In genomic region chr16:87570938-87571867, GRCh38 we compare ENCODE assay signal across 1 cellular context.
TF ChIP-seq lines count a peak whose summit lies in the region.

No MANE protein-coding gene starts in this region.

TF ChIP-seq in HepG2, 621 proteins besides CTCF, POLR2A, EP300 and RAD21 (continued from another document and continues in another):
- TF ChIP-seq ARID4A (CRISPR knock-in tag; IDR thresholded peaks at IDR 0.05; ENCODE audit: borderline replicate concordance) (peak; percentile 68), ZGPAT (CRISPR knock-in tag; IDR thresholded peaks at IDR 0.05) (no peak), GABPB1 (CRISPR knock-in tag; IDR thresholded peaks at IDR 0.05) (peak; percentile 9; the same call in 1 of the 2 replicates), ZNF616 (CRISPR knock-in tag; IDR thresholded peaks at IDR 0.05; ENCODE audit: low read depth) (no peak), ZNF292 (CRISPR knock-in tag; IDR thresholded peaks at IDR 0.05; ENCODE audit: borderline replicate concordance, low read depth) (peak; percentile 53; the same call in 1 of the 2 replicates), HES4 (CRISPR knock-in tag; IDR thresholded peaks at IDR 0.05; ENCODE audit: borderline replicate concordance) (no peak), ZNF510 (CRISPR knock-in tag; IDR thresholded peaks at IDR 0.05; ENCODE audit: low read depth) (no peak), NCOA2 (CRISPR knock-in tag; IDR thresholded peaks at IDR 0.05) (0 out of 2 replicates have a peak, but pooled peaks have one; percentile 12), PHF20 (CRISPR knock-in tag; IDR thresholded peaks at IDR 0.05) (0 out of 2 replicates have a peak, but pooled peaks have one; percentile 20), ZNF878 (CRISPR knock-in tag; IDR thresholded peaks at IDR 0.05) (no peak), ATF1 (CRISPR knock-in tag; IDR thresholded peaks at IDR 0.05) (no peak), ZNF30 (CRISPR knock-in tag; IDR thresholded peaks at IDR 0.05) (peak; percentile 69; the same call in 1 of the 2 replicates), ZNF33B (CRISPR knock-in tag; IDR thresholded peaks at IDR 0.05) (no peak), ZSCAN29 (CRISPR knock-in tag; conservative IDR thresholded peaks at IDR 0.05) (0 out of 2 replicates have a peak, but pooled peaks have one; percentile 30), EZH2 (conservative IDR thresholded peaks at IDR 0.05; ENCODE audit: low read depth, low read length) (0 out of 2 replicates have a peak, but pooled peaks have one; percentile 35), ZNF75D (CRISPR knock-in tag; IDR thresholded peaks at IDR 0.05; ENCODE audit: borderline replicate concordance) (0 out of 2 replicates have a peak, but pooled peaks have one; percentile 65), MTF2 (CRISPR knock-in tag; IDR thresholded peaks at IDR 0.05; ENCODE audit: borderline replicate concordance) (peak; percentile 78), KDM2A (CRISPR knock-in tag; IDR thresholded peaks at IDR 0.05; ENCODE audit: borderline replicate concordance, low read depth) (peak; percentile 54; the same call in 1 of the 2 replicates), ZC3H13 (CRISPR knock-in tag; IDR thresholded peaks at IDR 0.05) (0 out of 2 replicates have a peak, but pooled peaks have one; percentile 35), PRDM15 (CRISPR knock-in tag; IDR thresholded peaks at IDR 0.05) (no peak), ZNF607 (CRISPR knock-in tag; IDR thresholded peaks at IDR 0.05; ENCODE audit: borderline replicate concordance) (peak; percentile 52; the same call in 1 of the 2 replicates), HMG20A (CRISPR knock-in tag; IDR thresholded peaks at IDR 0.05; ENCODE audit: borderline replicate concordance) (peak; percentile 14; the same call in 1 of the 2 replicates), ZNF770 (CRISPR knock-in tag; IDR thresholded peaks at IDR 0.05) (peak; percentile 59; the same call in 1 of the 2 replicates), ZNF792 (CRISPR knock-in tag; IDR thresholded peaks at IDR 0.05) (0 out of 2 replicates have a peak, but pooled peaks have one; percentile 11), THAP7 (CRISPR knock-in tag; IDR thresholded peaks at IDR 0.05) (no peak), HMGXB4 (CRISPR knock-in tag; IDR thresholded peaks at IDR 0.05; ENCODE audit: borderline replicate concordance in 1 of 2, low read depth in 1 of 2) (peak in 1 of 2 experiments; percentile 52; a peak in 1 of 4 replicates), ZNF256 (CRISPR knock-in tag; conservative IDR thresholded peaks at IDR 0.05) (no peak), STAG1 (CRISPR knock-in tag; IDR thresholded peaks at IDR 0.05) (peak; percentile 74), UBTF (CRISPR knock-in tag; IDR thresholded peaks at IDR 0.05) (peak; percentile 50; the same call in 1 of the 2 replicates), FOXC1 (CRISPR knock-in tag; IDR thresholded peaks at IDR 0.05; ENCODE audit: borderline replicate concordance) (peak; percentile 74), MAX (IDR thresholded peaks at IDR 0.05) (peak; percentile 51; the same call in 1 of the 2 replicates), YEATS2 (CRISPR knock-in tag; IDR thresholded peaks at IDR 0.05; ENCODE audit: borderline replicate concordance) (0 out of 2 replicates have a peak, but pooled peaks have one; percentile 21), REPIN1 (CRISPR knock-in tag; IDR thresholded peaks at IDR 0.05; ENCODE audit: borderline replicate concordance, low read depth) (0 out of 2 replicates have a peak, but pooled peaks have one; percentile 16), LCORL (IDR thresholded peaks at IDR 0.05) (no peak), LCORL (CRISPR knock-in tag; IDR thresholded peaks at IDR 0.05) (peak; percentile 61; the same call in 1 of the 2 replicates), ZSCAN30 (CRISPR knock-in tag; IDR thresholded peaks at IDR 0.05) (no peak), ZNF138 (CRISPR knock-in tag; IDR thresholded peaks at IDR 0.05; ENCODE audit: low read depth) (peak; percentile 42; the same call in 1 of the 2 replicates), ZNF501 (CRISPR knock-in tag; IDR thresholded peaks at IDR 0.05) (peak; percentile 63; the same call in 1 of the 2 replicates), HNF1B (CRISPR knock-in tag; IDR thresholded peaks at IDR 0.05) (peak; percentile 72), ZNF572 (CRISPR knock-in tag; IDR thresholded peaks at IDR 0.05) (0 out of 2 replicates have a peak, but pooled peaks have one; percentile 62), NFE2L1 (CRISPR knock-in tag; IDR thresholded peaks at IDR 0.05; ENCODE audit: borderline replicate concordance) (0 out of 2 replicates have a peak, but pooled peaks have one; percentile 33)
